Comparison of ENCODE assay signal across 25 cellular contexts in genomic region chr13:67351915-67352314, GRCh38.
"Had no signal": no experiment of that assay in that cellular context is flagged by ENCODE, and none has a peak within 500 bp of the region (broad histone marks: within the 10 kb centered on the region; RNA-seq: fewer than 3 reads in every experiment).

No MANE protein-coding gene starts in this region.

- H2AFZ ChIP-seq: neural progenitor cell had no signal

- H3K4me3 ChIP-seq: dorsolateral prefrontal cortex, heart left ventricle, left ventricle myocardium inferior, lung, neural progenitor cell, ovary, right atrium auricular region, sigmoid colon, stomach, thoracic aorta, transverse colon had no signal

- H3K9ac ChIP-seq: neural progenitor cell had no signal

- H3K36me3 ChIP-seq: heart left ventricle, left ventricle myocardium inferior, neural progenitor cell, ovary, right atrium auricular region, sigmoid colon, stomach, thoracic aorta, transverse colon had no signal

- ATAC-seq: esophagus mucosa; heart left ventricle; natural killer cell treated with Interleukin-12 subunit alpha and Interleukin-12 subunit beta and Interleukin-15 and Interleukin-18, amount 100 ng/mL, for 72 hours had no signal

- H3K27me3 ChIP-seq: heart left ventricle, neural progenitor cell, ovary, right atrium auricular region, sigmoid colon, stomach, transverse colon had no signal

- H3K4me1 ChIP-seq: heart left ventricle, left ventricle myocardium inferior, neural progenitor cell, right atrium auricular region, stomach, transverse colon had no signal

- H3K27ac ChIP-seq: dorsolateral prefrontal cortex, heart left ventricle, left ventricle myocardium inferior, neural progenitor cell, ovary, right atrium auricular region, sigmoid colon, stomach, thoracic aorta, transverse colon had no signal

- H3K9me3 ChIP-seq: ovary, right atrium auricular region, sigmoid colon, thoracic aorta, transverse colon had no signal

- FAIRE-seq: frontal cortex, islet of Langerhans, small intestine had no signal

- H3K4me2 ChIP-seq: neural progenitor cell had no signal

- DNase-seq: cortex of kidney; dorsolateral prefrontal cortex; effector CD8-positive, alpha-beta T cell; heart left ventricle; hippocampal formation; left ventricle myocardium inferior; mesenchymal stem cell; midbrain; nucleus accumbens; ovary; sigmoid colon; small intestine; stimulated activated CD4-positive, alpha-beta T cell treated with anti-CD3 and anti-CD28 coated beads, Interleukin-12 subunit alpha, Interleukin-12 subunit beta, amount 100 ng/mL, for 4 hours; stimulated activated naive CD4-positive, alpha-beta T cell; stomach; substantia nigra; transverse colon had no signal
